ENCODE assay signal across 12 cellular contexts in genomic region chr1:208149776-208150514, GRCh38.
DNase-seq lines count a peak whose midpoint lies in the region; ATAC-seq and TF ChIP-seq lines count a peak whose summit lies in the region.
"Had no signal": no experiment of that assay in that cellular context is flagged by ENCODE, and none has a peak within 500 bp of the region (broad histone marks: within the 10 kb centered on the region; RNA-seq: fewer than 3 reads in every experiment).

No MANE protein-coding gene starts in this region.

- H3K4me3 ChIP-seq in HEK293 (ENCODE audit: low read depth, low read length) = no peak overlapping the region
- H3K4me3 ChIP-seq in Karpas-422 (ENCODE audit: low read length) = no peak overlapping the region

- TF ChIP-seq CTCF in HEK293 (tag by site-specific recombination; IDR thresholded peaks at IDR 0.05) = no peak

- H3K9ac ChIP-seq in Karpas-422 (ENCODE audit: low read length) = no peak overlapping the region
- H3K9ac ChIP-seq: KMS-11 had no signal

- no peaks in the 10 kb centered on the region for H3K79me2 ChIP-seq in Karpas-422 (ENCODE audit: low read length)

- H3K36me3 ChIP-seq in HEK293 (ENCODE audit: control insufficient read depth in 2 of 2, insufficient read depth in 1 of 2, low read length in 2 of 2) (no peaks in the 10 kb centered on the region), Karpas-422 (ENCODE audit: insufficient read depth, low read length) (no peaks in the 10 kb centered on the region)

- H3K27ac ChIP-seq in HEK293 (ENCODE audit: extremely low read depth, low read depth, low read length) = no peak overlapping the region; the same call in 1 of the 2 replicates
- H3K27ac ChIP-seq in Karpas-422 (ENCODE audit: low read length) = no peak overlapping the region
- H3K27ac ChIP-seq: KMS-11 had no signal

- H3K9me3 ChIP-seq in HEK293 (ENCODE audit: control insufficient read depth, insufficient read depth, low read depth, low read length) (no peaks in the 10 kb centered on the region), Karpas-422 (ENCODE audit: low read length) (no peaks in the 10 kb centered on the region)

- no peak overlapping the region for H3K4me2 ChIP-seq in Karpas-422 (ENCODE audit: low read depth, low read length, poor library complexity, severe bottlenecking)
- H3K4me2 ChIP-seq: KMS-11 had no signal

- CTCF ChIA-PET in HEK293 (lab: Yijun Ruan, JAX) = interaction anchor here (0.5 to 2.7 kb wide), 7 partner anchors 18 to 95 kb away, joined by 3 to 22 read pairs (median 4); no protein-coding TSS in a partner anchor

- DNase-seq in SW480 (ENCODE audit: low spot score) (peak; percentile 32), iPS-NIHi7 (ENCODE audit: extremely low spot score) (peak; percentile 52), retina (peak; percentile 63), SIG-M5 (lab: John Stamatoyannopoulos, UW) (no peak), Karpas-422 (no peak), Kasumi-1 (lab: John Stamatoyannopoulos, UW) (no peak)
- DNase-seq: activated CD4-positive, alpha-beta T cell treated with anti-CD3 and anti-CD28 coated beads for 48 hours; PC-3; T-helper 17 cell had no signal

- no peak for ATAC-seq in HG03025 (IDR thresholded peaks at IDR 0.05; ENCODE audit: low FRiP score, unreplicated experiment)
- ATAC-seq: PC-3, T-helper 17 cell had no signal

- H4K20me1 ChIP-seq in Karpas-422 (ENCODE audit: insufficient read depth, low read depth, low read length) = no peaks in the 10 kb centered on the region

- no peak overlapping the region for H2AFZ ChIP-seq in Karpas-422 (ENCODE audit: low read length)

- peaks cover 3% of the 10 kb centered on the region; the same call in 1 of the 2 replicates for H3K4me1 ChIP-seq in HEK293 (ENCODE audit: control insufficient read depth, insufficient read depth, low read length)
- H3K4me1 ChIP-seq in Karpas-422 (ENCODE audit: low read length) = no peaks in the 10 kb centered on the region

- H3K9me2 ChIP-seq in Karpas-422 (replicated peaks; ENCODE audit: insufficient read depth, low read length) = no peaks in the 10 kb centered on the region

- H3K27me3 ChIP-seq in Karpas-422 (ENCODE audit: low read length) = peaks cover 5% of the 10 kb centered on the region; the same call in 1 of the 2 replicates

- POLR2A ChIA-PET in HEK293 (lab: Yijun Ruan, JAX) = no interaction called here

TF ChIP-seq in HEK293, 187 proteins besides CTCF, POLR2A, EP300 and RAD21 (continues in another document):
- peak; percentile 43; the same call in 1 of the 2 replicates for TF ChIP-seq ZNF600 (tag by site-specific recombination; IDR thresholded peaks at IDR 0.05)
- TF ChIP-seq, protein P1, sequence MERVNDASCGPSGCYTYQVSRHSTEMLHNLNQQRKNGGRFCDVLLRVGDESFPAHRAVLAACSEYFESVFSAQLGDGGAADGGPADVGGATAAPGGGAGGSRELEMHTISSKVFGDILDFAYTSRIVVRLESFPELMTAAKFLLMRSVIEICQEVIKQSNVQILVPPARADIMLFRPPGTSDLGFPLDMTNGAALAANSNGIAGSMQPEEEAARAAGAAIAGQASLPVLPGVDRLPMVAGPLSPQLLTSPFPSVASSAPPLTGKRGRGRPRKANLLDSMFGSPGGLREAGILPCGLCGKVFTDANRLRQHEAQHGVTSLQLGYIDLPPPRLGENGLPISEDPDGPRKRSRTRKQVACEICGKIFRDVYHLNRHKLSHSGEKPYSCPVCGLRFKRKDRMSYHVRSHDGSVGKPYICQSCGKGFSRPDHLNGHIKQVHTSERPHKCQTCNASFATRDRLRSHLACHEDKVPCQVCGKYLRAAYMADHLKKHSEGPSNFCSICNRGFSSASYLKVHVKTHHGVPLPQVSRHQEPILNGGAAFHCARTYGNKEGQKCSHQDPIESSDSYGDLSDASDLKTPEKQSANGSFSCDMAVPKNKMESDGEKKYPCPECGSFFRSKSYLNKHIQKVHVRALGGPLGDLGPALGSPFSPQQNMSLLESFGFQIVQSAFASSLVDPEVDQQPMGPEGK (tag by site-specific recombination; IDR thresholded peaks at IDR 0.05) = no peak
- no peak for TF ChIP-seq ZNF488 (tag by site-specific recombination; IDR thresholded peaks at IDR 0.05)
- no peak for TF ChIP-seq KLF10 (tag by site-specific recombination; IDR thresholded peaks at IDR 0.05)
- TF ChIP-seq PRDM1 (tag by site-specific recombination; IDR thresholded peaks at IDR 0.05) = no peak
- TF ChIP-seq ZNF248 (tag by site-specific recombination; IDR thresholded peaks at IDR 0.05) = no peak
- TF ChIP-seq ZFHX2 (tag by site-specific recombination; conservative IDR thresholded peaks at IDR 0.05) = no peak
- peak; percentile 50; the same call in 1 of the 2 replicates for TF ChIP-seq IKZF3 (tag by site-specific recombination; IDR thresholded peaks at IDR 0.05)
- TF ChIP-seq ZNF2 (tag by site-specific recombination; IDR thresholded peaks at IDR 0.05) = no peak
- TF ChIP-seq ZNF391 (tag by site-specific recombination; IDR thresholded peaks at IDR 0.05; ENCODE audit: borderline replicate concordance, low read depth) = no peak
- no peak for TF ChIP-seq ZBTB8A (tag by site-specific recombination; IDR thresholded peaks at IDR 0.05)
- no peak for TF ChIP-seq ZBTB26 (tag by site-specific recombination; optimal IDR thresholded peaks at IDR 0.05)
- TF ChIP-seq ZNF155 (tag by site-specific recombination; IDR thresholded peaks at IDR 0.05) = no peak
- TF ChIP-seq ZNF184 (tag by site-specific recombination; IDR thresholded peaks at IDR 0.05) = no peak
- TF ChIP-seq ZNF341 (tag by site-specific recombination; IDR thresholded peaks at IDR 0.05; ENCODE audit: low read depth) = peak; percentile 49
- no peak for TF ChIP-seq ZNF610 (tag by site-specific recombination; IDR thresholded peaks at IDR 0.05; ENCODE audit: borderline replicate concordance)
- TF ChIP-seq ZNF747 (tag by site-specific recombination; IDR thresholded peaks at IDR 0.05) = no peak
- TF ChIP-seq ZNF19 (tag by site-specific recombination; IDR thresholded peaks at IDR 0.05; ENCODE audit: low read depth) = no peak
- no peak for TF ChIP-seq ZBTB20 (tag by site-specific recombination; IDR thresholded peaks at IDR 0.05)
- peak; percentile 90 for TF ChIP-seq ZNF423 (tag by site-specific recombination; IDR thresholded peaks at IDR 0.05)
- TF ChIP-seq, protein P2, sequence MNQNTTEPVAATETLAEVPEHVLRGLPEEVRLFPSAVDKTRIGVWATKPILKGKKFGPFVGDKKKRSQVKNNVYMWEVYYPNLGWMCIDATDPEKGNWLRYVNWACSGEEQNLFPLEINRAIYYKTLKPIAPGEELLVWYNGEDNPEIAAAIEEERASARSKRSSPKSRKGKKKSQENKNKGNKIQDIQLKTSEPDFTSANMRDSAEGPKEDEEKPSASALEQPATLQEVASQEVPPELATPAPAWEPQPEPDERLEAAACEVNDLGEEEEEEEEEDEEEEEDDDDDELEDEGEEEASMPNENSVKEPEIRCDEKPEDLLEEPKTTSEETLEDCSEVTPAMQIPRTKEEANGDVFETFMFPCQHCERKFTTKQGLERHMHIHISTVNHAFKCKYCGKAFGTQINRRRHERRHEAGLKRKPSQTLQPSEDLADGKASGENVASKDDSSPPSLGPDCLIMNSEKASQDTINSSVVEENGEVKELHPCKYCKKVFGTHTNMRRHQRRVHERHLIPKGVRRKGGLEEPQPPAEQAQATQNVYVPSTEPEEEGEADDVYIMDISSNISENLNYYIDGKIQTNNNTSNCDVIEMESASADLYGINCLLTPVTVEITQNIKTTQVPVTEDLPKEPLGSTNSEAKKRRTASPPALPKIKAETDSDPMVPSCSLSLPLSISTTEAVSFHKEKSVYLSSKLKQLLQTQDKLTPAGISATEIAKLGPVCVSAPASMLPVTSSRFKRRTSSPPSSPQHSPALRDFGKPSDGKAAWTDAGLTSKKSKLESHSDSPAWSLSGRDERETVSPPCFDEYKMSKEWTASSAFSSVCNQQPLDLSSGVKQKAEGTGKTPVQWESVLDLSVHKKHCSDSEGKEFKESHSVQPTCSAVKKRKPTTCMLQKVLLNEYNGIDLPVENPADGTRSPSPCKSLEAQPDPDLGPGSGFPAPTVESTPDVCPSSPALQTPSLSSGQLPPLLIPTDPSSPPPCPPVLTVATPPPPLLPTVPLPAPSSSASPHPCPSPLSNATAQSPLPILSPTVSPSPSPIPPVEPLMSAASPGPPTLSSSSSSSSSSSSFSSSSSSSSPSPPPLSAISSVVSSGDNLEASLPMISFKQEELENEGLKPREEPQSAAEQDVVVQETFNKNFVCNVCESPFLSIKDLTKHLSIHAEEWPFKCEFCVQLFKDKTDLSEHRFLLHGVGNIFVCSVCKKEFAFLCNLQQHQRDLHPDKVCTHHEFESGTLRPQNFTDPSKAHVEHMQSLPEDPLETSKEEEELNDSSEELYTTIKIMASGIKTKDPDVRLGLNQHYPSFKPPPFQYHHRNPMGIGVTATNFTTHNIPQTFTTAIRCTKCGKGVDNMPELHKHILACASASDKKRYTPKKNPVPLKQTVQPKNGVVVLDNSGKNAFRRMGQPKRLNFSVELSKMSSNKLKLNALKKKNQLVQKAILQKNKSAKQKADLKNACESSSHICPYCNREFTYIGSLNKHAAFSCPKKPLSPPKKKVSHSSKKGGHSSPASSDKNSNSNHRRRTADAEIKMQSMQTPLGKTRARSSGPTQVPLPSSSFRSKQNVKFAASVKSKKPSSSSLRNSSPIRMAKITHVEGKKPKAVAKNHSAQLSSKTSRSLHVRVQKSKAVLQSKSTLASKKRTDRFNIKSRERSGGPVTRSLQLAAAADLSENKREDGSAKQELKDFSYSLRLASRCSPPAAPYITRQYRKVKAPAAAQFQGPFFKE (tag by site-specific recombination; IDR thresholded peaks at IDR 0.05; ENCODE audit: borderline replicate concordance) = no peak
- no peak for TF ChIP-seq KLF7 (tag by site-specific recombination; IDR thresholded peaks at IDR 0.05; ENCODE audit: borderline replicate concordance)

Comparison
In these comparisons a context has a peak if more than half of its experiments do, and no peak if none do; other contexts are left out.
1. DNase-seq: peak in SW480 (single experiment), iPS-NIHi7 (single experiment) and retina (single experiment); none in SIG-M5 (single experiment), Karpas-422 (single experiment) and Kasumi-1 (0 of 2).